Comparison of ENCODE assay signal across 24 cellular contexts in the genomic region with DNA sequence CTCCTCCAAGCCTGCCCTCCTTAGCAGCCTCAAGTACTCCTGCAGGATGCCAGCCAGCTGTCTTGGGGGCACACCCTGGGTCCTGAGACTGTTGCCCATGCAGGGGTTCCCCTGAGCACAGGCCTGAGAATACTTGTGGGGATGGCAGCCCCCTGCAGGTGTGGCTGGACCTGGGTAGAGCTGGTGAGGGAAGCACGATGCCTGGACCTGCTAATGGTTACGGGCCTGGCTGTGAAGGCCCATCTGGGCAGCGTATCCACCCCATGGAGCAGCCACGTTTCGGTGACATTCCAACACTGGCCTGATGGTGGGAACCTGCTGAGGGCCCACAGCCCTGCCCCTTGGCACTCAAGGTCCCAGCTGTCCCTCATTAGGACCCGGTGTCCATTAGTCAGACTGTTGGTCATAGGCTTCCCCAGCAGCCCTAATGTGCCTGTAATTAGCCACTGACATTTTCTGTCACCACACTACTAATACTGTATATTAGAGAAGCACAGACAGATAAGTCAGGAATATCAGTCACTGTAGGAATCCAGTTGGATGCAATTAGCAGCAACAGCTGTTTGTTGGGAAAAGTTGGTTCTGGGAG. TPM values are rescaled to one million over a fixed set of nuclear protein-coding genes. Genes with fewer than 3 reads are reported as not detected.
A peak's percentile ranks its signal among the peaks of the same experiment; 100 is the strongest.
DNase-seq lines count a peak whose midpoint lies in the region; ATAC-seq and TF ChIP-seq lines count a peak whose summit lies in the region.
"Had no signal": no experiment of that assay in that cellular context is flagged by ENCODE, and none has a peak within 500 bp of the region (broad histone marks: within the 10 kb centered on the region; RNA-seq: fewer than 3 reads in every experiment).

No MANE protein-coding gene starts in this region.

- H3K4me3 Mint-ChIP-seq in activated T-cell treated with anti-CD3 and anti-CD28 coated beads, Interleukin-2, amount 50 U/mL, for 24 hours = no peak overlapping the region
- H3K4me3 Mint-ChIP-seq in activated naive CD8-positive, alpha-beta T cell treated with anti-CD3 and anti-CD28 coated beads, Interleukin-2, amount 50 U/mL, for 24 hours = no peak overlapping the region
- H3K4me3 Mint-ChIP-seq: CD8-positive, alpha-beta memory T cell; H9 had no signal

- no peaks in the 10 kb centered on the region for H3K27me3 Mint-ChIP-seq in activated T-cell treated with anti-CD3 and anti-CD28 coated beads, Interleukin-2, amount 50 U/mL, for 24 hours
- no peaks in the 10 kb centered on the region for H3K27me3 Mint-ChIP-seq in activated naive CD8-positive, alpha-beta T cell treated with anti-CD3 and anti-CD28 coated beads, Interleukin-2, amount 50 U/mL, for 24 hours
- H3K27me3 Mint-ChIP-seq: CD8-positive, alpha-beta memory T cell had no signal

- H3K36me3 ChIP-seq in RWPE2 (ENCODE audit: low read depth) = peaks cover 51% of the 10 kb centered on the region

- H3K4me1 Mint-ChIP-seq in activated T-cell treated with anti-CD3 and anti-CD28 coated beads, Interleukin-2, amount 50 U/mL, for 24 hours (ENCODE audit: low read depth) = peaks cover 5% of the 10 kb centered on the region
- no peaks in the 10 kb centered on the region for H3K4me1 Mint-ChIP-seq in activated naive CD8-positive, alpha-beta T cell treated with anti-CD3 and anti-CD28 coated beads, Interleukin-2, amount 50 U/mL, for 24 hours

- H3K27ac ChIP-seq in RWPE2 (ENCODE audit: poor library complexity, severe bottlenecking) = no peak overlapping the region
- H3K27ac ChIP-seq: HL-60 had no signal

- H3K9me3 Mint-ChIP-seq in activated T-cell treated with anti-CD3 and anti-CD28 coated beads, Interleukin-2, amount 50 U/mL, for 24 hours = no peaks in the 10 kb centered on the region
- no peaks in the 10 kb centered on the region for H3K9me3 Mint-ChIP-seq in activated naive CD8-positive, alpha-beta T cell treated with anti-CD3 and anti-CD28 coated beads, Interleukin-2, amount 50 U/mL, for 24 hours
- H3K9me3 Mint-ChIP-seq: CD8-positive, alpha-beta memory T cell; H9 had no signal

- peak overlapping the region; percentile 72 for H3K27ac Mint-ChIP-seq in activated T-cell treated with anti-CD3 and anti-CD28 coated beads, Interleukin-2, amount 50 U/mL, for 24 hours
- no peak overlapping the region for H3K27ac Mint-ChIP-seq in activated naive CD8-positive, alpha-beta T cell treated with anti-CD3 and anti-CD28 coated beads, Interleukin-2, amount 50 U/mL, for 24 hours
- H3K27ac Mint-ChIP-seq: H9 had no signal

- H3K36me3 Mint-ChIP-seq in activated T-cell treated with anti-CD3 and anti-CD28 coated beads, Interleukin-2, amount 50 U/mL, for 24 hours (ENCODE audit: low read depth) = peaks cover 92% of the 10 kb centered on the region
- H3K36me3 Mint-ChIP-seq in activated naive CD8-positive, alpha-beta T cell treated with anti-CD3 and anti-CD28 coated beads, Interleukin-2, amount 50 U/mL, for 24 hours (ENCODE audit: low read depth) = peaks cover 15% of the 10 kb centered on the region

- no peaks in the 10 kb centered on the region for H3K27me3 ChIP-seq in RWPE2 (ENCODE audit: insufficient read depth, poor library complexity, severe bottlenecking)

- no peak for TF ChIP-seq CTCF in RWPE2 (IDR thresholded peaks at IDR 0.05; ENCODE audit: poor library complexity, severe bottlenecking)

- no peak overlapping the region for H3K4me3 ChIP-seq in RWPE2 (ENCODE audit: severe bottlenecking)

- no peak for DNase-seq in activated T-cell treated with anti-CD3 and anti-CD28 coated beads, Interleukin-2, amount 50 U/mL, for 24 hours
- no peak for DNase-seq in activated T-cell treated with anti-CD3 and anti-CD28 coated beads for 4 hours
- peak; percentile 30 for DNase-seq in RWPE2 (ENCODE audit: low spot score)
- DNase-seq in myocyte (ENCODE audit: low read depth) = peak; percentile 69
- DNase-seq in activated naive CD8-positive, alpha-beta T cell treated with anti-CD3 and anti-CD28 coated beads, Interleukin-2, amount 50 U/mL, for 24 hours = no peak
- no peak for DNase-seq in NCI-H1092 (lab: John Stamatoyannopoulos, UW)
- DNase-seq: 8988T; AML-193; C1 segment of cervical spinal cord; Calu3; CD8-positive, alpha-beta memory T cell; DMS53; GDM1; H9; NCI-H1105 treated with DMSO at 0.1 percent for 48 hours; NCI-H1694; NCI-H2081; NCI-H2171 treated with DMSO at 0.1 percent for 48 hours; NCI-H446; NCI-H526 treated with DMSO at 0.1 percent for 48 hours; OCI-M1; Right ventricle myocardium superior had no signal

- no peaks in the 10 kb centered on the region for H3K9me3 ChIP-seq in RWPE2 (ENCODE audit: severe bottlenecking)

- no peaks in the 10 kb centered on the region for H3K4me1 ChIP-seq in RWPE2 (ENCODE audit: insufficient read depth, poor library complexity, severe bottlenecking)

- ATAC-seq in RWPE2 (ENCODE audit: low read depth) (no peak), GM18870 (IDR thresholded peaks at IDR 0.05; ENCODE audit: unreplicated experiment) (no peak)
- no peak for ATAC-seq in activated naive CD8-positive, alpha-beta T cell treated with anti-CD3 and anti-CD28 coated beads, Interleukin-2, amount 50 U/mL, for 24 hours

RNA-seq across cellular contexts. Expression of a gene that starts 20.3 kb away (rescaled TPM):
- 42.4 and 45.9 TPM in 2 replicates for total RNA-seq in myocyte
- polyA plus RNA-seq in myocyte (2012) = 56.6 TPM

RNA-seq across cellular contexts. Expression of a gene that starts 46.3 kb away (rescaled TPM):
- total RNA-seq in myocyte = 34.0 and 35.1 TPM in 2 replicates
- 34.5 TPM for polyA plus RNA-seq in myocyte (2012)

Comparison
In these comparisons a context has a peak if more than half of its experiments do, and no peak if none do; other contexts are left out.
1. DNase-seq: peak in RWPE2 (single experiment) and myocyte (single experiment); none in activated T-cell treated with anti-CD3 and anti-CD28 coated beads, Interleukin-2, amount 50 U/mL, for 24 hours (single experiment), activated T-cell treated with anti-CD3 and anti-CD28 coated beads for 4 hours (single experiment), activated naive CD8-positive, alpha-beta T cell treated with anti-CD3 and anti-CD28 coated beads, Interleukin-2, amount 50 U/mL, for 24 hours (single experiment) and NCI-H1092 (single experiment).